ENCODE assay signal across 24 cellular contexts in the genomic region with DNA sequence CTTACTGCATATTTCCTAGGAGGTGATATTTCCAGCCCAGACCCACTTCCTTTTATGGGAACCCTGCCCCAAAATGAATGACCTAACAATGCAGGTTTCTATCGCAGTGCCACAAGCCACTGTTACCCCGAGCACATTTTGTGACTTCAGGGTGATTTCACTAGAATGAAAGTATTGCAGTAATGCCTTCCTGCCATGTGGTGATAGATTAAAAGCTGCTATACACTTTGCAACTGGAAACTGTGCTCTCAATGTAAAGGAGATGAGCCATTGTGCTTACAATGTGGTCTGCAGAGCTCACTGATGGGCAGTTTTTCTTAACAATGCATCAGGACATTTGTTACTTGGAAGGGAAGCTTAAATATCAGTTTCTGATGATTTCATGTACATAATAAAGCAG.
"Had no signal": no experiment of that assay in that cellular context is flagged by ENCODE, and none has a peak within 500 bp of the region (broad histone marks: within the 10 kb centered on the region; RNA-seq: fewer than 3 reads in every experiment).

No MANE protein-coding gene starts in this region.

- H3K9me3 Mint-ChIP-seq: activated naive CD4-positive, alpha-beta T cell treated with anti-CD3 and anti-CD28 coated beads, Interleukin-2, amount 50 U/mL, for 24 hours; central memory CD8-positive, alpha-beta T cell; natural killer cell had no signal

- ATAC-seq: gastrocnemius medialis, left lung, natural killer cell, upper lobe of right lung had no signal

- H3K4me3 ChIP-seq: adrenal gland, breast epithelium, coronary artery, esophagus muscularis mucosa, gastrocnemius medialis, left lung, ovary, prostate gland, upper lobe of right lung had no signal

- H3K4me3 Mint-ChIP-seq: activated naive CD4-positive, alpha-beta T cell treated with anti-CD3 and anti-CD28 coated beads, Interleukin-2, amount 50 U/mL, for 24 hours; central memory CD8-positive, alpha-beta T cell; natural killer cell had no signal

- H3K27ac ChIP-seq: adrenal gland, breast epithelium, coronary artery, esophagus muscularis mucosa, gastrocnemius medialis, left lung, neutrophil, ovary, prostate gland, upper lobe of right lung had no signal

- H3K27me3 ChIP-seq: adrenal gland, breast epithelium, esophagus muscularis mucosa, gastrocnemius medialis, left lung, neutrophil, ovary, upper lobe of right lung had no signal

- H3K36me3 Mint-ChIP-seq: natural killer cell had no signal

- H3K27ac Mint-ChIP-seq: activated naive CD4-positive, alpha-beta T cell treated with anti-CD3 and anti-CD28 coated beads, Interleukin-2, amount 50 U/mL, for 24 hours; natural killer cell had no signal

- H3K9me3 ChIP-seq: adrenal gland, breast epithelium, esophagus muscularis mucosa, gastrocnemius medialis, left lung, neutrophil, ovary, prostate gland, upper lobe of right lung had no signal

- H3K27me3 Mint-ChIP-seq: activated naive CD4-positive, alpha-beta T cell treated with anti-CD3 and anti-CD28 coated beads, Interleukin-2, amount 50 U/mL, for 24 hours; central memory CD8-positive, alpha-beta T cell had no signal

- H3K4me1 ChIP-seq: adrenal gland, breast epithelium, esophagus muscularis mucosa, gastrocnemius medialis, left lung, prostate gland, upper lobe of right lung had no signal

- DNase-seq: activated CD4-positive, alpha-beta T cell treated with anti-CD3 and anti-CD28 coated beads, Interleukin-2, amount 50 U/mL, for 4 hours; activated CD4-positive, CD25-positive, alpha-beta regulatory T cell; activated effector memory CD4-positive, alpha-beta T cell treated with anti-CD3 and anti-CD28 coated beads, Interleukin-2, amount 50 U/mL, for 16 hours; activated T-cell treated with anti-CD3 and anti-CD28 coated beads for 4 hours; adrenal gland; gastrocnemius medialis; hippocampal formation; kidney glomerular epithelial cell; left lung; midbrain; natural killer cell; ovary; stimulated activated CD4-positive, alpha-beta T cell treated with anti-CD3 and anti-CD28 coated beads, Interleukin-2, amount 100 ng/mL, for 48 hours; stimulated activated CD8-positive, alpha-beta memory T cell treated with anti-CD3 and anti-CD28 coated beads, Interleukin-4, amount 100 ng/mL, for 48 hours; stimulated activated naive CD4-positive, alpha-beta T cell; T-helper 9 cell; upper lobe of right lung had no signal

- H3K36me3 ChIP-seq: adrenal gland, breast epithelium, esophagus muscularis mucosa, gastrocnemius medialis, left lung, neutrophil, ovary, prostate gland, upper lobe of right lung had no signal
